In genomic region chr6:31048090-31048489, GRCh38 we compare ENCODE assay signal across 19 cellular contexts. TPM values are rescaled to one million over a fixed set of nuclear protein-coding genes. Genes with fewer than 3 reads are reported as not detected.
A peak's percentile ranks its signal among the peaks of the same experiment; 100 is the strongest.
DNase-seq lines count a peak whose midpoint lies in the region; ATAC-seq and TF ChIP-seq lines count a peak whose summit lies in the region.
"Had no signal": no experiment of that assay in that cellular context is flagged by ENCODE, and none has a peak within 500 bp of the region (broad histone marks: within the 10 kb centered on the region; RNA-seq: fewer than 3 reads in every experiment).

No MANE protein-coding gene starts in this region.

- no peak for TF ChIP-seq CTCF in CD14-positive monocyte (IDR thresholded peaks at IDR 0.05)
- TF ChIP-seq CTCF in epithelial cell of esophagus (IDR thresholded peaks at IDR 0.05; ENCODE audit: insufficient read depth, low read depth, low read length, missing control alignments): no peak
- no peak for TF ChIP-seq CTCF in lung (IDR thresholded peaks at IDR 0.05; ENCODE audit: control extremely low read depth, extremely low read depth)

- H3K9me3 ChIP-seq in lung (ENCODE audit: control insufficient read depth in 2 of 2, insufficient read depth in 1 of 2, low read length in 1 of 2): no peaks in the 10 kb centered on the region
- H3K9me3 ChIP-seq: BE2C had no signal

- H3K4me3 ChIP-seq in epithelial cell of esophagus (ENCODE audit: low read length) (no peak overlapping the region), lung (no peak overlapping the region)

- no peak overlapping the region for H3K27ac ChIP-seq in lung (ENCODE audit: low read depth in 1 of 2, low read length in 1 of 2)

- intact Hi-C loops in CD14-positive monocyte (cut with micrococcal nuclease): no loop called here

- H3K36me3 ChIP-seq in lung (ENCODE audit: control insufficient read depth in 2 of 2, insufficient read depth in 2 of 2, low read length in 2 of 2): no peaks in the 10 kb centered on the region
- H3K36me3 ChIP-seq: BE2C had no signal

- peak; percentile 35 for DNase-seq in CD14-positive monocyte (ENCODE audit: low spot score)
- peak; percentile 18 for DNase-seq in LoVo (ENCODE audit: low spot score)
- DNase-seq in epithelial cell of esophagus (ENCODE audit: low read depth): peak; percentile 28
- DNase-seq in lung (ENCODE audit: low spot score): no peak
- no peak for DNase-seq in activated CD8-positive, alpha-beta memory T cell treated with anti-CD3 and anti-CD28 coated beads, Interleukin-2, amount 50 U/mL, for 48 hours
- DNase-seq in putamen (ENCODE audit: low spot score): no peak
- DNase-seq: BE2C; CD4-positive, alpha-beta memory T cell; IMR-90; NCI-H1105 treated with DMSO at 0.1 percent for 48 hours; NCI-H1694; NCI-H774; OCI-M1; RPMI8226 had no signal

- WGBS in lung, 2 donors: 61 to 67% methylated on average over 4 of the region's 4 CpGs

- H3K9me3 Mint-ChIP-seq in CD14-positive monocyte: peaks cover 0 to 3% (median 0%) of the 10 kb centered on the region in 7 donors

- no peaks in the 10 kb centered on the region for H3K27me3 ChIP-seq in lung (ENCODE audit: control insufficient read depth, insufficient read depth)

- ATAC-seq in lung (ENCODE audit: insufficient read depth, low FRiP score): peak; percentile 19
- no peak for ATAC-seq in GM21529 (IDR thresholded peaks at IDR 0.05; ENCODE audit: unreplicated experiment)
- no peak for ATAC-seq in HG02840 (IDR thresholded peaks at IDR 0.05; ENCODE audit: low FRiP score, unreplicated experiment)

- H3K36me3 Mint-ChIP-seq in CD14-positive monocyte: no peaks in the 10 kb centered on the region
- H3K36me3 Mint-ChIP-seq: CD4-positive, alpha-beta memory T cell had no signal

- no peak overlapping the region for H3K4me3 Mint-ChIP-seq in CD14-positive monocyte
- H3K4me3 Mint-ChIP-seq: CD4-positive, alpha-beta memory T cell had no signal

- H3K27me3 Mint-ChIP-seq in CD14-positive monocyte (ENCODE audit: low read depth in 3 of 3): peaks cover 18 to 23% (median 20%) of the 10 kb centered on the region in 3 donors

- H3K4me1 ChIP-seq in lung (ENCODE audit: control insufficient read depth in 2 of 2, insufficient read depth in 2 of 2, low read length in 2 of 2): no peaks in the 10 kb centered on the region
- H3K4me1 ChIP-seq: BE2C had no signal

- peak overlapping the region in 2 of 7 donors; percentile 2 to 20 for H3K27ac Mint-ChIP-seq in CD14-positive monocyte
- H3K27ac Mint-ChIP-seq: CD4-positive, alpha-beta memory T cell had no signal

- H3K4me1 Mint-ChIP-seq in CD14-positive monocyte: peaks cover 13% of the 10 kb centered on the region

RNA-seq across cellular contexts. Expression of gene MUC22, which starts 37.8 kb away (rescaled TPM):
- polyA plus RNA-seq in CD14-positive monocyte: not detected
- total RNA-seq in lung: under 1 TPM; 0.06 to 0.11 TPM
- under 1 TPM; 0.02 to 0.03 TPM for polyA plus RNA-seq in lung
- total RNA-seq: CD4-positive, alpha-beta memory T cell; H1; HT-29; IMR-90; NCI-H460 had no signal
- polyA plus RNA-seq: CD4-positive, alpha-beta memory T cell had no signal

Comparison
In these comparisons a context has a peak if more than half of its experiments do, and no peak if none do; other contexts are left out.
1. DNase-seq: peak in CD14-positive monocyte (single experiment), LoVo (single experiment) and epithelial cell of esophagus (single experiment); none in lung (single experiment), activated CD8-positive, alpha-beta memory T cell treated with anti-CD3 and anti-CD28 coated beads, Interleukin-2, amount 50 U/mL, for 48 hours (single experiment) and putamen (single experiment).